Comparison of ENCODE assay signal across 34 cellular contexts in genomic region chr1:8329439-8329838, GRCh38. TPM values are rescaled to one million over a fixed set of nuclear protein-coding genes. Genes with fewer than 3 reads are reported as not detected.
DNase-seq lines count a peak whose midpoint lies in the region; ATAC-seq and TF ChIP-seq lines count a peak whose summit lies in the region.
"Had no signal": no experiment of that assay in that cellular context is flagged by ENCODE, and none has a peak within 500 bp of the region (broad histone marks: within the 10 kb centered on the region; RNA-seq: fewer than 3 reads in every experiment).

No MANE protein-coding gene starts in this region.

- no peaks in the 10 kb centered on the region for H3K36me3 Mint-ChIP-seq in Caco-2 (ENCODE audit: insufficient read depth, unreplicated experiment)
- peaks cover 9% of the 10 kb centered on the region for H3K36me3 Mint-ChIP-seq in central memory CD8-positive, alpha-beta T cell (ENCODE audit: insufficient read depth)
- no peaks in the 10 kb centered on the region for H3K36me3 Mint-ChIP-seq in osteocyte (ENCODE audit: unreplicated experiment)
- H3K36me3 Mint-ChIP-seq: activated naive CD4-positive, alpha-beta T cell treated with anti-CD3 and anti-CD28 coated beads, Interleukin-2, amount 50 U/mL, for 24 hours; memory B cell had no signal

- H3K4me3 Mint-ChIP-seq in Caco-2 (ENCODE audit: unreplicated experiment) (no peak overlapping the region), osteocyte (ENCODE audit: unreplicated experiment) (peak overlapping the region; percentile 8)
- no peak overlapping the region for H3K4me3 Mint-ChIP-seq in central memory CD8-positive, alpha-beta T cell
- H3K4me3 Mint-ChIP-seq: activated naive CD4-positive, alpha-beta T cell treated with anti-CD3 and anti-CD28 coated beads, Interleukin-2, amount 50 U/mL, for 24 hours; effector memory CD8-positive, alpha-beta T cell; HFFc6; memory B cell; neural crest cell had no signal

- H4K20me1 ChIP-seq in Karpas-422 (ENCODE audit: insufficient read depth, low read depth, low read length), result no peaks in the 10 kb centered on the region

- H3K79me2 ChIP-seq in Karpas-422 (ENCODE audit: low read length), result no peaks in the 10 kb centered on the region

- CTCF ChIA-PET in Caco-2 (lab: Charles Lee), result no interaction called here

- no TSS peak for BruUV-seq in Caco-2 (replicated peaks; lab: Mats Ljungman, UMichigan)

- H3K27ac Mint-ChIP-seq in Caco-2 (ENCODE audit: unreplicated experiment) (peak overlapping the region; percentile 48), osteocyte (ENCODE audit: unreplicated experiment) (peak overlapping the region; percentile 16)
- peak overlapping the region; percentile 25 for H3K27ac Mint-ChIP-seq in central memory CD8-positive, alpha-beta T cell (ENCODE audit: low read depth)
- H3K27ac Mint-ChIP-seq: activated naive CD4-positive, alpha-beta T cell treated with anti-CD3 and anti-CD28 coated beads, Interleukin-2, amount 50 U/mL, for 24 hours; HFFc6; memory B cell had no signal

- H3K9me2 ChIP-seq in Karpas-422 (replicated peaks; ENCODE audit: insufficient read depth, low read length), result no peaks in the 10 kb centered on the region

- POLR2A ChIA-PET in Caco-2 (lab: Charles Lee), result no interaction called here

- H3K27me3 Mint-ChIP-seq in Caco-2 (ENCODE audit: insufficient read depth, unreplicated experiment), result no peaks in the 10 kb centered on the region
- no peaks in the 10 kb centered on the region for H3K27me3 Mint-ChIP-seq in central memory CD8-positive, alpha-beta T cell
- H3K27me3 Mint-ChIP-seq in osteocyte (ENCODE audit: unreplicated experiment), result no peaks in the 10 kb centered on the region
- H3K27me3 Mint-ChIP-seq: activated naive CD4-positive, alpha-beta T cell treated with anti-CD3 and anti-CD28 coated beads, Interleukin-2, amount 50 U/mL, for 24 hours; effector memory CD8-positive, alpha-beta T cell; memory B cell had no signal

- no peaks in the 10 kb centered on the region for H3K9me3 ChIP-seq in Caco-2
- no peaks in the 10 kb centered on the region for H3K9me3 ChIP-seq in MG63
- no peaks in the 10 kb centered on the region for H3K9me3 ChIP-seq in Karpas-422 (ENCODE audit: low read length)
- H3K9me3 ChIP-seq in spleen, result no peaks in the 10 kb centered on the region
- H3K9me3 ChIP-seq: prostate gland, tibial nerve had no signal

- H3K4me3 ChIP-seq in Caco-2 (ENCODE audit: low read depth, low read length) (no peak overlapping the region), MG63 (no peak overlapping the region), Karpas-422 (ENCODE audit: low read length) (no peak overlapping the region), spleen (no peak overlapping the region)
- H3K4me3 ChIP-seq: coronary artery, prostate gland, tibial nerve had no signal

- no peak for ATAC-seq in central memory CD8-positive, alpha-beta T cell (replicated peaks; ENCODE audit: extremely low read depth, poor library complexity, severe bottlenecking)
- ATAC-seq: effector memory CD8-positive, alpha-beta T cell; left lobe of liver; sciatic nerve had no signal

- intact Hi-C loops in Caco-2 (cut with micrococcal nuclease; ENCODE audit: unreplicated experiment) (no loop called here), spleen (cut with DNase I; ENCODE audit: low total_unique reads) (no loop called here)

- H3K9me3 Mint-ChIP-seq in Caco-2 (ENCODE audit: unreplicated experiment), result no peaks in the 10 kb centered on the region
- H3K9me3 Mint-ChIP-seq in central memory CD8-positive, alpha-beta T cell, result no peaks in the 10 kb centered on the region
- H3K9me3 Mint-ChIP-seq in osteocyte (ENCODE audit: unreplicated experiment), result no peaks in the 10 kb centered on the region
- H3K9me3 Mint-ChIP-seq: activated naive CD4-positive, alpha-beta T cell treated with anti-CD3 and anti-CD28 coated beads, Interleukin-2, amount 50 U/mL, for 24 hours; effector memory CD8-positive, alpha-beta T cell; HFFc6; memory B cell; neural crest cell had no signal

- no peak overlapping the region for H3K4me2 ChIP-seq in Karpas-422 (ENCODE audit: low read depth, low read length, poor library complexity, severe bottlenecking)

- H3K4me1 Mint-ChIP-seq in Caco-2 (ENCODE audit: low read depth, unreplicated experiment), result no peaks in the 10 kb centered on the region
- no peaks in the 10 kb centered on the region for H3K4me1 Mint-ChIP-seq in central memory CD8-positive, alpha-beta T cell
- H3K4me1 Mint-ChIP-seq in osteocyte (ENCODE audit: unreplicated experiment), result peaks cover 11% of the 10 kb centered on the region
- H3K4me1 Mint-ChIP-seq: activated naive CD4-positive, alpha-beta T cell treated with anti-CD3 and anti-CD28 coated beads, Interleukin-2, amount 50 U/mL, for 24 hours; memory B cell had no signal

- no peak overlapping the region for H2AFZ ChIP-seq in Karpas-422 (ENCODE audit: low read length)

- no peak overlapping the region for H3K9ac ChIP-seq in Karpas-422 (ENCODE audit: low read length)

- DNase-seq in Caco-2 (no peak), MG63 (peak; percentile 70), osteocyte (ENCODE audit: extremely low spot score, unreplicated experiment) (no peak), Karpas-422 (no peak), spleen (no peak), NCI-H446 treated with DMSO at 0.1 percent for 48 hours (lab: John Stamatoyannopoulos, UW) (no peak)
- DNase-seq in central memory CD8-positive, alpha-beta T cell (ENCODE audit: low spot score in 2 of 2), result no peak
- DNase-seq in stimulated activated naive CD4-positive, alpha-beta T cell treated with Interleukin-2 at 50 U/mL for 16 hours (lab: John Stamatoyannopoulos, UW), result no peak
- DNase-seq: activated CD4-positive, alpha-beta T cell treated with anti-CD3 and anti-CD28 coated beads for 4 hours; activated CD8-positive, alpha-beta memory T cell treated with anti-CD3 and anti-CD28 coated beads for 24 hours; activated T-cell treated with anti-CD3 and anti-CD28 coated beads for 4 hours; amygdala; COR-L47; DMS53; effector memory CD8-positive, alpha-beta T cell; GDM1; HFFc6; NCI-H1436; NCI-H2107; NCI-H345; NCI-H774; stimulated activated CD4-positive, alpha-beta T cell treated with anti-CD3 and anti-CD28 coated beads, Interleukin-4, amount 100 ng/mL, for 24 hours; T1000 had no signal

- TF ChIP-seq CTCF in Caco-2 (IDR thresholded peaks at IDR 0.05; ENCODE audit: insufficient read depth in 1 of 2, low read depth in 1 of 2, low read length in 1 of 2, severe bottlenecking in 1 of 2, unreplicated experiment in 1 of 2) (no peak), osteocyte (IDR thresholded peaks at IDR 0.05) (no peak), spleen (IDR thresholded peaks at IDR 0.05 in 8 of 11, conservative IDR thresholded peaks at IDR 0.05 in 3 of 11) (no peak)

- no peaks in the 10 kb centered on the region for H3K27me3 ChIP-seq in Caco-2 (replicated peaks; ENCODE audit: control insufficient read depth, insufficient read depth, low read length)
- H3K27me3 ChIP-seq in MG63, result no peaks in the 10 kb centered on the region
- no peaks in the 10 kb centered on the region for H3K27me3 ChIP-seq in Karpas-422 (ENCODE audit: low read length)
- no peaks in the 10 kb centered on the region for H3K27me3 ChIP-seq in spleen (replicated peaks in 1 of 7)
- H3K27me3 ChIP-seq: tibial nerve had no signal

- H3K36me3 ChIP-seq in Caco-2 (ENCODE audit: control insufficient read depth, insufficient read depth, low read length), result no peaks in the 10 kb centered on the region
- no peaks in the 10 kb centered on the region for H3K36me3 ChIP-seq in MG63
- H3K36me3 ChIP-seq in Karpas-422 (ENCODE audit: insufficient read depth, low read length), result no peaks in the 10 kb centered on the region
- peaks cover 0 to 30% (median 0%) of the 10 kb centered on the region in 6 donors for H3K36me3 ChIP-seq in spleen
- H3K36me3 ChIP-seq: prostate gland had no signal

- 67 to 84% (median 72%) methylated on average over 12 of the region's 12 CpGs for WGBS in spleen, 5 donors

- TF ChIP-seq POLR2A in spleen (IDR thresholded peaks at IDR 0.05), result no peak

- H3K4me1 ChIP-seq in Caco-2, result no peaks in the 10 kb centered on the region
- H3K4me1 ChIP-seq in Karpas-422 (ENCODE audit: low read length), result no peaks in the 10 kb centered on the region
- H3K4me1 ChIP-seq in spleen, result peaks cover 0 to 3% (median 0%) of the 10 kb centered on the region in 6 donors
- H3K4me1 ChIP-seq: prostate gland, tibial nerve had no signal

- H3K27ac ChIP-seq in Karpas-422 (ENCODE audit: low read length) (no peak overlapping the region), spleen (no peak overlapping the region)
- H3K27ac ChIP-seq: C4-2B, coronary artery, HL-60, prostate gland, tibial nerve, VCaP had no signal

RNA-seq across cellular contexts. Expression of gene SLC45A1, which starts 11.5 kb away (rescaled TPM):
- total RNA-seq in Caco-2 (2022) (0.41 and 0.44 TPM in 2 replicates), osteocyte (2.9 and 3.2 TPM in 2 replicates), spleen (1 to 10 TPM; 2.2 to 3.3 (median 2.9) TPM)
- total RNA-seq in MG63 (2014; rRNA removed; shearing (Covaris generic); ENCODE audit: low replicate concordance), result 0.76 TPM in 1 of 2 replicates, not detected in the other
- not detected in 2 replicates for total RNA-seq in Karpas-422 (2014; rRNA removed; shearing (Covaris generic); ENCODE audit: low replicate concordance)
- 1 to 10 TPM; 1.3 to 2.9 (median 1.4) TPM for polyA plus RNA-seq in spleen
